Comparison of ENCODE assay signal across 1 cellular context in the genomic region with DNA sequence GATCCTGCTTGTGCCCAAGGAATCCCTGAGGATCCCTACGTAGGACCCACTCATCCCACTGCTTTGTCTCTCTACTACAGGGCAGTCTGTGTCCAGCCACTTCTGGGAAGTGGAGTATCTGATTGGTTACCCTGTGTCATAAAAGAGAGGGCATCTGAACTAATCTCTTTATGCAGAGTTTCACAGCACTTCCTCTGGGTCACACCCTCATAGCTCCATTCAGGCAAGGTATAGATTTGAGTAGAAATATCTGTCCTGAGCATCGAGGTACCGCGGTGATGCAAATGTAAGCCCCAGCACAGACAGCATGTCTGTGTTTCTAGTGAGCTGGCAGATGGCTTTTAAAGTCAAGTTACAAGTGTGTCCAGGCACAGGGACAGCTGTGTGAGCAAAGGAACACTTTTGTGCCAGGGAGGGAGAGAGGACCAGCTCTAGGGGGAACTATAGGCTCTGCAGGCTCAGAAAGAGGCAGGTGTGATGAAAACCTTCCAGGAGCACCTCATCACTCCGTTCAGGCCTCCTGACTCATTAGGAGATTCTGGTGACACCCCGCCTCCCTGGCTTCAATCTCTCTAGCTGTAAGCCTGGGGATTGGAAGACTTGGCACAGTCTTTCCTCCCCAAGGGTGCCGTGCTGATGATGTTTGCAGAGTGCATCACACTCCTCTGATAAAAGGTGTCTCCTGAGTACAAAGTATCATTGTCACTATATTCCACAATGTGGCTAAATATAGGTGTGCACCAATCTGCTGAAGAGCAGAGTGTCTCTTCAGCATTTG.
TF ChIP-seq lines count a peak whose summit lies in the region.

No MANE protein-coding gene starts in this region.

TF ChIP-seq in H1, 55 proteins besides CTCF, POLR2A, EP300 and RAD21 (continued from another document):
- TF ChIP-seq SIN3A (conservative IDR thresholded peaks at IDR 0.05 in 1 of 2, IDR thresholded peaks at IDR 0.05 in 1 of 2; ENCODE audit: low read depth in 1 of 2, low read length in 2 of 2), result no peak
